18 cellular contexts compared by ENCODE assay signal in genomic region chr1:12408662-12409061, GRCh38.
DNase-seq lines count a peak whose midpoint lies in the region; ATAC-seq and TF ChIP-seq lines count a peak whose summit lies in the region.
"Had no signal": no experiment of that assay in that cellular context is flagged by ENCODE, and none has a peak within 500 bp of the region (broad histone marks: within the 10 kb centered on the region; RNA-seq: fewer than 3 reads in every experiment).

No MANE protein-coding gene starts in this region.

- H3K4me2 ChIP-seq in PC-3 (ENCODE audit: low read length): no peak overlapping the region
- H3K4me2 ChIP-seq: A549 had no signal

- H3K9me2 ChIP-seq in PC-3 (replicated peaks; ENCODE audit: low read length): no peaks in the 10 kb centered on the region

- H3K4me1 Mint-ChIP-seq in activated B cell treated with CpG ODN at 0.5 μM for 24 hours (peaks cover 2% of the 10 kb centered on the region), type B pancreatic cell (ENCODE audit: unreplicated experiment) (peaks cover 45% of the 10 kb centered on the region)

- H3K9me3 ChIP-seq in cardiac muscle cell (ENCODE audit: low read depth) (no peaks in the 10 kb centered on the region), heart left ventricle (peaks cover 0 to 12% (median 0%) of the 10 kb centered on the region in 12 donors), PC-3 (ENCODE audit: low read length) (0 out of 2 replicates have a peak, but pooled peaks cover 4% of the 10 kb centered on the region)
- H3K9me3 ChIP-seq: left lung, pancreas, testis had no signal

- TF ChIP-seq CTCF in cardiac muscle cell (IDR thresholded peaks at IDR 0.05; ENCODE audit: low read depth, low read length) (no peak), heart left ventricle (IDR thresholded peaks at IDR 0.05) (no peak), activated B cell treated with CpG ODN at 0.5 μM for 24 hours (IDR thresholded peaks at IDR 0.05) (no peak), type B pancreatic cell (conservative IDR thresholded peaks at IDR 0.05) (no peak), PC-3 (conservative IDR thresholded peaks at IDR 0.05; ENCODE audit: low read depth, low read length) (no peak)

- H3K27me3 Mint-ChIP-seq in activated B cell treated with CpG ODN at 0.5 μM for 24 hours: no peaks in the 10 kb centered on the region
- H3K27me3 Mint-ChIP-seq in type B pancreatic cell: no peaks in the 10 kb centered on the region
- H3K27me3 Mint-ChIP-seq: CD4-positive, CD25-positive, alpha-beta regulatory T cell had no signal

- no peak for ATAC-seq in heart left ventricle
- ATAC-seq in activated B cell treated with CpG ODN at 0.5 μM for 24 hours (ENCODE audit: low read depth): no peak
- ATAC-seq in PC-3: no peak
- ATAC-seq: A549, left lung had no signal

- DNase-seq in cardiac muscle cell (ENCODE audit: low read depth in 1 of 2, low spot score in 1 of 2): no peak
- DNase-seq in heart left ventricle: no peak
- no peak for DNase-seq in activated B cell treated with CpG ODN at 0.5 μM for 24 hours
- peak; percentile 6 for DNase-seq in midbrain (lab: John Stamatoyannopoulos, UW)
- DNase-seq in type B pancreatic cell (ENCODE audit: extremely low spot score, unreplicated experiment): no peak
- no peak for DNase-seq in PC-3
- no peak for DNase-seq in NCI-H187 treated with DMSO at 0.1 percent for 48 hours (lab: John Stamatoyannopoulos, UW)
- no peak for DNase-seq in NCI-H2081 treated with DMSO at 0.1 percent for 48 hours (lab: John Stamatoyannopoulos, UW)
- DNase-seq: activated CD8-positive, alpha-beta memory T cell treated with anti-CD3 and anti-CD28 coated beads for 24 hours; CD4-positive, CD25-positive, alpha-beta regulatory T cell; DMS79; left lung; NCI-H1436; pancreas; stimulated activated CD4-positive, alpha-beta T cell treated with anti-CD3 and anti-CD28 coated beads, Interleukin-4, amount 100 ng/mL, for 24 hours; testis had no signal

- no peaks in the 10 kb centered on the region for H4K20me1 ChIP-seq in PC-3 (ENCODE audit: low read length)

- H3K4me3 ChIP-seq in cardiac muscle cell (no peak overlapping the region), heart left ventricle (no peak overlapping the region), PC-3 (ENCODE audit: low read length) (no peak overlapping the region)
- H3K4me3 ChIP-seq: A549, left lung, pancreas, testis had no signal

- H3K4me3 Mint-ChIP-seq in activated B cell treated with CpG ODN at 0.5 μM for 24 hours: no peak overlapping the region
- peak overlapping the region; percentile 30 for H3K4me3 Mint-ChIP-seq in type B pancreatic cell
- H3K4me3 Mint-ChIP-seq: CD4-positive, CD25-positive, alpha-beta regulatory T cell had no signal

- H3K9me3 Mint-ChIP-seq in activated B cell treated with CpG ODN at 0.5 μM for 24 hours: peaks cover 8% of the 10 kb centered on the region
- H3K9me3 Mint-ChIP-seq in type B pancreatic cell: peaks cover 16% of the 10 kb centered on the region

- intact Hi-C loops in heart left ventricle (cut with DNase I) (loop anchor here in 4 of 10 donors (2.0 to 5.0 kb wide), 4 partner anchors 69 to 214 kb away; partner anchors contain the start of gene DHRS3 (in 1 of the 4)), activated B cell treated with CpG ODN at 0.5 μM for 24 hours (cut with micrococcal nuclease) (no loop called here), PC-3 (cut with micrococcal nuclease) (loop anchor here (5.0 kb wide), 1 partner anchor 54 kb away; no protein-coding TSS in a partner anchor)

- H3K36me3 Mint-ChIP-seq in activated B cell treated with CpG ODN at 0.5 μM for 24 hours (ENCODE audit: low read depth): peaks cover 82% of the 10 kb centered on the region
- peaks cover 52% of the 10 kb centered on the region for H3K36me3 Mint-ChIP-seq in type B pancreatic cell

- POLR2A ChIA-PET in activated B cell treated with CpG ODN at 0.5 μM for 24 hours (lab: Charles Lee): no interaction called here
- POLR2A ChIA-PET in PC-3 (lab: Charles Lee; ENCODE audit: unreplicated experiment): no interaction called here

- no peak overlapping the region for H2AFZ ChIP-seq in PC-3 (ENCODE audit: low read length)

- no peaks in the 10 kb centered on the region for H3K36me3 ChIP-seq in cardiac muscle cell
- peaks cover 0 to 66% (median 27%) of the 10 kb centered on the region in 9 donors for H3K36me3 ChIP-seq in heart left ventricle
- H3K36me3 ChIP-seq in PC-3 (ENCODE audit: low read depth, low read length): peaks cover 26% of the 10 kb centered on the region
- H3K36me3 ChIP-seq: pancreas had no signal

- no peaks in the 10 kb centered on the region for H3K79me2 ChIP-seq in PC-3 (ENCODE audit: low read length)

- H3F3A ChIP-seq in PC-3 (ENCODE audit: low read length, unreplicated experiment): no peaks in the 10 kb centered on the region

- H3K27ac Mint-ChIP-seq in activated B cell treated with CpG ODN at 0.5 μM for 24 hours (peak overlapping the region; percentile 21), type B pancreatic cell (no peak overlapping the region)

- H3K27me3 ChIP-seq in cardiac muscle cell: no peaks in the 10 kb centered on the region
- H3K27me3 ChIP-seq in heart left ventricle: no peaks in the 10 kb centered on the region
- no peaks in the 10 kb centered on the region for H3K27me3 ChIP-seq in PC-3 (ENCODE audit: low read length)
- H3K27me3 ChIP-seq: left lung, pancreas, testis had no signal

- BruUV-seq in PC-3 (replicated peaks; lab: Mats Ljungman, UMichigan): no TSS peak

- no peak overlapping the region for H3K9ac ChIP-seq in PC-3 (ENCODE audit: low read length)

- CTCF ChIA-PET in activated B cell treated with CpG ODN at 0.5 μM for 24 hours (lab: Charles Lee): interaction anchor here (1.8 kb wide), 1 partner anchor 7 kb away, joined by 4 read pairs; no protein-coding TSS in a partner anchor
- CTCF ChIA-PET in PC-3 (lab: Charles Lee): interaction anchor here (1.0 kb wide), 1 partner anchor 70 kb away, joined by 4 read pairs; no protein-coding TSS in a partner anchor

- H3K27ac ChIP-seq in cardiac muscle cell (peak overlapping the region; percentile 46), heart left ventricle (peak overlapping the region in 2 of 12 donors; percentile 11 to 18), PC-3 (ENCODE audit: low read length) (no peak overlapping the region)
- H3K27ac ChIP-seq: RWPE1, testis had no signal

- 28 to 50% (median 37%) methylated on average over 1 of the region's 1 CpG for WGBS in heart left ventricle, 4 donors

- no peak for TF ChIP-seq POLR2A in heart left ventricle (IDR thresholded peaks at IDR 0.05)

- peaks cover 56% of the 10 kb centered on the region for H3K4me1 ChIP-seq in cardiac muscle cell (ENCODE audit: low read depth)
- peaks cover 6 to 53% (median 36%) of the 10 kb centered on the region in 12 donors for H3K4me1 ChIP-seq in heart left ventricle
- H3K4me1 ChIP-seq in PC-3 (ENCODE audit: insufficient read depth, low read length): peaks cover 31% of the 10 kb centered on the region
